In genomic region chr17:75205037-75205792, GRCh38 we compare ENCODE assay signal across 8 cellular contexts. TPM values are rescaled to one million over a fixed set of nuclear protein-coding genes. Genes with fewer than 3 reads are reported as not detected.
A peak's percentile ranks its signal among the peaks of the same experiment; 100 is the strongest.
DNase-seq lines count a peak whose midpoint lies in the region; ATAC-seq and TF ChIP-seq lines count a peak whose summit lies in the region.

A gene with protein sequence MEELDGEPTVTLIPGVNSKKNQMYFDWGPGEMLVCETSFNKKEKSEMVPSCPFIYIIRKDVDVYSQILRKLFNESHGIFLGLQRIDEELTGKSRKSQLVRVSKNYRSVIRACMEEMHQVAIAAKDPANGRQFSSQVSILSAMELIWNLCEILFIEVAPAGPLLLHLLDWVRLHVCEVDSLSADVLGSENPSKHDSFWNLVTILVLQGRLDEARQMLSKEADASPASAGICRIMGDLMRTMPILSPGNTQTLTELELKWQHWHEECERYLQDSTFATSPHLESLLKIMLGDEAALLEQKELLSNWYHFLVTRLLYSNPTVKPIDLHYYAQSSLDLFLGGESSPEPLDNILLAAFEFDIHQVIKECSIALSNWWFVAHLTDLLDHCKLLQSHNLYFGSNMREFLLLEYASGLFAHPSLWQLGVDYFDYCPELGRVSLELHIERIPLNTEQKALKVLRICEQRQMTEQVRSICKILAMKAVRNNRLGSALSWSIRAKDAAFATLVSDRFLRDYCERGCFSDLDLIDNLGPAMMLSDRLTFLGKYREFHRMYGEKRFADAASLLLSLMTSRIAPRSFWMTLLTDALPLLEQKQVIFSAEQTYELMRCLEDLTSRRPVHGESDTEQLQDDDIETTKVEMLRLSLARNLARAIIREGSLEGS (plus strand): TSS chr17:75205679. CDS start chr17:75205762, 83 bp downstream.

- peak within 1 kb of the TSS; percentile 94 for H3K27ac Mint-ChIP-seq in T-helper 1 cell treated with Interleukin-12 subunit alpha and Interleukin-12 subunit beta and Interleukin-4 antibody, amounts not matched to agents 30 μg/mL and 1 μg/mL, for 36 hours
- peak within 1 kb of the TSS; percentile 100 for H3K27ac Mint-ChIP-seq in progenitor cell of endocrine pancreas

- intact Hi-C loops in left ventricle myocardium inferior (cut with micrococcal nuclease), result no loop called here
- intact Hi-C loops in upper lobe of right lung (cut with DNase I), result no loop called here

- H3K27me3 Mint-ChIP-seq in T-helper 1 cell treated with Interleukin-12 subunit alpha and Interleukin-12 subunit beta and Interleukin-4 antibody, amounts not matched to agents 30 μg/mL and 1 μg/mL, for 36 hours (ENCODE audit: low read depth), result no peaks in the 10 kb centered on the region
- no peaks in the 10 kb centered on the region for H3K27me3 Mint-ChIP-seq in progenitor cell of endocrine pancreas

- H3K4me3 ChIP-seq in left ventricle myocardium inferior (peak within 1 kb of the TSS; percentile 98), upper lobe of right lung (peak within 1 kb of the TSS; percentile 75)

- ATAC-seq in HG02798 (IDR thresholded peaks at IDR 0.05; ENCODE audit: poor library complexity, unreplicated experiment) (peak; percentile 74), upper lobe of right lung (peak; percentile 98)

- H3K27me3 ChIP-seq in left ventricle myocardium inferior (ENCODE audit: low read depth) (no peaks in the 10 kb centered on the region), upper lobe of right lung (no peaks in the 10 kb centered on the region)

- DNase-seq in GM10248 (ENCODE audit: extremely low spot score), result peak; percentile 99
- peak; percentile 79 for DNase-seq in NCI-H1694 treated with DMSO at 0.1 percent for 48 hours (lab: John Stamatoyannopoulos, UW)
- DNase-seq in amniotic stem cell (lab: John Stamatoyannopoulos, UW), result peak; percentile 74
- DNase-seq in left ventricle myocardium inferior, result peak; percentile 95
- peak; percentile 92 for DNase-seq in progenitor cell of endocrine pancreas (ENCODE audit: low spot score, unreplicated experiment)
- DNase-seq in upper lobe of right lung, result peak; percentile 97

- H3K4me1 ChIP-seq in left ventricle myocardium inferior (peaks cover 37% of the 10 kb centered on the region), upper lobe of right lung (peaks cover 13% of the 10 kb centered on the region)

- H3K36me3 Mint-ChIP-seq in T-helper 1 cell treated with Interleukin-12 subunit alpha and Interleukin-12 subunit beta and Interleukin-4 antibody, amounts not matched to agents 30 μg/mL and 1 μg/mL, for 36 hours (ENCODE audit: low read depth), result peaks cover 7% of the 10 kb centered on the region
- peaks cover 5% of the 10 kb centered on the region for H3K36me3 Mint-ChIP-seq in progenitor cell of endocrine pancreas (ENCODE audit: insufficient read depth)

- peaks cover 18% of the 10 kb centered on the region for H3K36me3 ChIP-seq in left ventricle myocardium inferior
- peaks cover 19% of the 10 kb centered on the region for H3K36me3 ChIP-seq in upper lobe of right lung

- CTCF ChIA-PET in GM10248 (lab: Yijun Ruan, JAX), result interaction anchor here (1.0 to 9.1 kb wide), 8 partner anchors 9 to 244 kb away, joined by 3 to 116 read pairs (median 7); partner anchors contain the start of gene MIF4GD

- POLR2A ChIA-PET in GM10248 (lab: Yijun Ruan, JAX), result interaction anchor here (0.6 kb wide), 1 partner anchor 51 kb away, joined by 3 read pairs; the partner anchor contains the start of gene JPT1

- H3K27ac ChIP-seq in left ventricle myocardium inferior (replicated peaks) (peak within 1 kb of the TSS; percentile 98), upper lobe of right lung (peak within 1 kb of the TSS; percentile 98)

- H3K9me3 ChIP-seq in left ventricle myocardium inferior (replicated peaks), result no peaks in the 10 kb centered on the region
- no peaks in the 10 kb centered on the region for H3K9me3 ChIP-seq in upper lobe of right lung

- H3K9me3 Mint-ChIP-seq in T-helper 1 cell treated with Interleukin-12 subunit alpha and Interleukin-12 subunit beta and Interleukin-4 antibody, amounts not matched to agents 30 μg/mL and 1 μg/mL, for 36 hours, result no peaks in the 10 kb centered on the region
- H3K9me3 Mint-ChIP-seq in progenitor cell of endocrine pancreas (ENCODE audit: low read depth), result no peaks in the 10 kb centered on the region

- peak within 1 kb of the TSS; percentile 97 for H3K4me3 Mint-ChIP-seq in T-helper 1 cell treated with Interleukin-12 subunit alpha and Interleukin-12 subunit beta and Interleukin-4 antibody, amounts not matched to agents 30 μg/mL and 1 μg/mL, for 36 hours
- peak within 1 kb of the TSS; percentile 94 for H3K4me3 Mint-ChIP-seq in progenitor cell of endocrine pancreas (ENCODE audit: low read depth)

- peaks cover 11% of the 10 kb centered on the region for H3K4me1 Mint-ChIP-seq in T-helper 1 cell treated with Interleukin-12 subunit alpha and Interleukin-12 subunit beta and Interleukin-4 antibody, amounts not matched to agents 30 μg/mL and 1 μg/mL, for 36 hours (ENCODE audit: low read depth)
- H3K4me1 Mint-ChIP-seq in progenitor cell of endocrine pancreas (ENCODE audit: low read depth), result peaks cover 11% of the 10 kb centered on the region

- TF ChIP-seq CTCF in GM10248 (IDR thresholded peaks at IDR 0.05; ENCODE audit: control extremely low read depth, extremely low read depth, low read depth, missing control alignments) (no peak), left ventricle myocardium inferior (IDR thresholded peaks at IDR 0.05; ENCODE audit: borderline replicate concordance) (no peak), progenitor cell of endocrine pancreas (IDR thresholded peaks at IDR 0.05; ENCODE audit: unreplicated experiment) (no peak), upper lobe of right lung (IDR thresholded peaks at IDR 0.05) (no peak)

RNA-seq across cellular contexts. Expression of the gene that starts here (rescaled TPM):
- total RNA-seq in left ventricle myocardium inferior (21.2 TPM), progenitor cell of endocrine pancreas (83.8 and 86.9 TPM in 2 replicates), upper lobe of right lung (63.7 TPM)

Comparison
In these comparisons a context has a peak if more than half of its experiments do, and no peak if none do; other contexts are left out.
1. Peak in every context shown above with its lines: DNase-seq, ATAC-seq, H3K4me3 ChIP-seq and H3K27ac ChIP-seq.